In genomic region chr14:68544150-68544892, GRCh38 we compare ENCODE assay signal across 10 cellular contexts.
DNase-seq lines count a peak whose midpoint lies in the region; ATAC-seq and TF ChIP-seq lines count a peak whose summit lies in the region.
"Had no signal": no experiment of that assay in that cellular context is flagged by ENCODE, and none has a peak within 500 bp of the region (broad histone marks: within the 10 kb centered on the region; RNA-seq: fewer than 3 reads in every experiment).

No MANE protein-coding gene starts in this region.

- no peak overlapping the region for H3K27ac Mint-ChIP-seq in T-cell

- no peaks in the 10 kb centered on the region for H3K36me3 ChIP-seq in RWPE2 (ENCODE audit: low read depth)

- H3K27me3 Mint-ChIP-seq in T-cell, result no peaks in the 10 kb centered on the region

- H3K4me3 ChIP-seq in RWPE2 (ENCODE audit: severe bottlenecking) (no peak overlapping the region), foreskin fibroblast (ENCODE audit: low read depth in 1 of 2, low read length in 2 of 2) (no peak overlapping the region)

- TF ChIP-seq CTCF in AG09319 (IDR thresholded peaks at IDR 0.05; ENCODE audit: low read depth, low read length), result no peak
- no peak for TF ChIP-seq CTCF in RWPE2 (IDR thresholded peaks at IDR 0.05; ENCODE audit: poor library complexity, severe bottlenecking)
- no peak for TF ChIP-seq CTCF in foreskin fibroblast (IDR thresholded peaks at IDR 0.05; ENCODE audit: low read depth, low read length)

- peaks cover 59% of the 10 kb centered on the region for H3K4me1 ChIP-seq in RWPE2 (ENCODE audit: insufficient read depth, poor library complexity, severe bottlenecking)

- CTCF ChIA-PET in T-cell (lab: Charles Lee), result no interaction called here

- intact Hi-C loops in posterior vena cava (cut with DNase I), result loop anchor here (10.0 kb wide), 2 partner anchors 120 to 250 kb away; partner anchors contain the start of gene ZFP36L1 (in 1 of the 2)

- in situ Hi-C loops in KBM-7 (cut with MboI; ENCODE audit: low pct_unique_long_range_greater_than_20kb, low sequenced_read_pairs), result no loop called here

- H3K4me1 Mint-ChIP-seq in T-cell, result peaks cover 0 to 4% (median under 1%) of the 10 kb centered on the region in 3 donors

- peaks cover 10% of the 10 kb centered on the region for H3K36me3 Mint-ChIP-seq in T-cell

- no peaks in the 10 kb centered on the region for H3K9me3 ChIP-seq in RWPE2 (ENCODE audit: severe bottlenecking)

- peak overlapping the region; percentile 100 for H3K27ac ChIP-seq in RWPE2 (ENCODE audit: poor library complexity, severe bottlenecking)

- no peaks in the 10 kb centered on the region for H3K27me3 ChIP-seq in RWPE2 (ENCODE audit: insufficient read depth, poor library complexity, severe bottlenecking)

- H3K9me3 Mint-ChIP-seq in T-cell, result no peaks in the 10 kb centered on the region

- no peak overlapping the region for H3K4me3 Mint-ChIP-seq in T-cell

- DNase-seq in AG09319 (ENCODE audit: extremely low read depth, low read depth) (peak; percentile 97), RWPE2 (ENCODE audit: low spot score) (no peak), foreskin fibroblast (peak; percentile 98 to 99), posterior vena cava (ENCODE audit: low spot score) (peak; percentile 88), T-cell (no peak), DMS 273 treated with DMSO at 0.1 percent for 48 hours (lab: John Stamatoyannopoulos, UW) (no peak), KBM-7 (no peak)
- no peak for DNase-seq in activated CD4-positive, alpha-beta T cell treated with anti-CD3 and anti-CD28 coated beads for 1 hour
- DNase-seq: DND-41, NCI-H2029 had no signal

- POLR2A ChIA-PET in T-cell (lab: Charles Lee), result no interaction called here

- ATAC-seq in RWPE2 (ENCODE audit: low read depth), result peak; percentile 24
- ATAC-seq in T-cell (replicated peaks in 1 of 4), result no peak

Comparison
In these comparisons a context has a peak if more than half of its experiments do, and no peak if none do; other contexts are left out.
1. DNase-seq: peak in AG09319 (single experiment), foreskin fibroblast (2 of 2) and posterior vena cava (single experiment); none in RWPE2 (single experiment), T-cell (0 of 34), DMS 273 treated with DMSO at 0.1 percent for 48 hours (single experiment), KBM-7 (single experiment) and activated CD4-positive, alpha-beta T cell treated with anti-CD3 and anti-CD28 coated beads for 1 hour (single experiment).